26 cellular contexts compared by ENCODE assay signal in the genomic region with DNA sequence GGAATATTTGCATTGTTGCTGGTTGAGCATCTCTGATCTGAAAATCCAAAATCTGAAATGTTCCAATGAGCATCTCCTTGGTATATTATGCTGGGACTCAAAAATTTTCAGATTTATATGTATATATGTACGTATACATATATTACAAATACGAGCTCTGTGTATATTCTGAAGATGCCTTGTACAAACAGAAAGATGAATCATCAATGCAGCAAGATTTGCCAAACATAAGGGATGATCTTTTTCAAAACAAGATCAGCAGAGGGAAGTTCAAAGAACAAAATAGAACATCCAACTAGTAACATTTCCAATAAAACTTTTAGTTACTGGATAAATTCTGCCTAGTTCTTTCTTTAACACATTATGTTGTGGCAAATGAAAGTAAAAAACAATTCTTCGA. TPM values are rescaled to one million over a fixed set of nuclear protein-coding genes. Genes with fewer than 3 reads are reported as not detected.
DNase-seq lines count a peak whose midpoint lies in the region; TF ChIP-seq lines count a peak whose summit lies in the region.
"Had no signal": no experiment of that assay in that cellular context is flagged by ENCODE, and none has a peak within 500 bp of the region (broad histone marks: within the 10 kb centered on the region; RNA-seq: fewer than 3 reads in every experiment).

No MANE protein-coding gene starts in this region.

- CTCF ChIA-PET in PC-9 (lab: Charles Lee): interaction anchor here (0.6 kb wide), 1 partner anchor 24 kb away, joined by 4 read pairs; no protein-coding TSS in a partner anchor

- no TSS peak for BruUV-seq in PC-9 (replicated peaks; lab: Mats Ljungman, UMichigan)

- no peaks in the 10 kb centered on the region for H3K27me3 ChIP-seq in skeletal muscle satellite cell (ENCODE audit: control insufficient read depth, insufficient read depth, low read length)
- H3K27me3 ChIP-seq in PC-9 (ENCODE audit: insufficient read depth, low read depth): no peaks in the 10 kb centered on the region
- H3K27me3 ChIP-seq: ovary, SJSA1 had no signal

- intact Hi-C loops in PC-9 (cut with micrococcal nuclease; ENCODE audit: unreplicated experiment): no loop called here

- POLR2A ChIA-PET in PC-9 (lab: Charles Lee; ENCODE audit: unreplicated experiment): no interaction called here

- no peaks in the 10 kb centered on the region for H3K4me1 ChIP-seq in skeletal muscle satellite cell (ENCODE audit: control insufficient read depth, insufficient read depth, low read length)
- H3K4me1 ChIP-seq in PC-9 (replicated peaks; ENCODE audit: insufficient read depth): no peaks in the 10 kb centered on the region
- H3K4me1 ChIP-seq: HAP-1, SJSA1 had no signal

- no peaks in the 10 kb centered on the region for H4K20me1 ChIP-seq in PC-9 (ENCODE audit: insufficient read depth)

- H3K36me3 ChIP-seq in skeletal muscle satellite cell (ENCODE audit: insufficient read depth, low read length) (no peaks in the 10 kb centered on the region), PC-9 (ENCODE audit: low read depth) (no peaks in the 10 kb centered on the region)
- H3K36me3 ChIP-seq: HAP-1, ovary, SJSA1 had no signal

- DNase-seq in DMS53 (lab: John Stamatoyannopoulos, UW) (peak; percentile 9), DMS53 treated with DMSO at 0.1 percent for 48 hours (lab: John Stamatoyannopoulos, UW; ENCODE audit: unreplicated experiment) (no peak), amniotic epithelial cell (ENCODE audit: low read depth) (peak; percentile 6), fibroblast of peridontal ligament (ENCODE audit: extremely low read depth) (peak; percentile 35), GM13977 (ENCODE audit: low spot score) (no peak), PC-9 (no peak), medulla oblongata (ENCODE audit: extremely low spot score) (no peak)
- DNase-seq: activated CD4-positive, alpha-beta T cell treated with anti-CD3 and anti-CD28 coated beads, Interleukin-2, amount 10 ng/mL, durations not matched to agents 24 days and 14 days; activated effector memory CD4-positive, alpha-beta T cell treated with Interleukin-2 at 50 U/mL for 16 hours; activated naive CD8-positive, alpha-beta T cell treated with anti-CD3 and anti-CD28 coated beads for 36 hours; central memory CD4-positive, alpha-beta T cell; DMS79 treated with DMSO at 0.1 percent for 48 hours; endodermal cell; glutamatergic neuron; NCI-H1048; NCI-H2107; NCI-H748 treated with DMSO at 0.1 percent for 48 hours; nephron progenitor cell; ovary; small intestine; stimulated activated CD4-positive, alpha-beta T cell treated with anti-CD3 and anti-CD28 coated beads, Interleukin-1b, Interleukin-23, amount 100 ng/mL, for 48 hours; stimulated activated naive CD8-positive, alpha-beta T cell treated with anti-CD3 and anti-CD28 coated beads, Interleukin-15, amount 100 ng/mL, for 72 hours had no signal

- H3K9me3 ChIP-seq in skeletal muscle satellite cell (replicated peaks; ENCODE audit: low read length): no peaks in the 10 kb centered on the region
- H3K9me3 ChIP-seq in PC-9 (ENCODE audit: insufficient read depth, low read depth): no peaks in the 10 kb centered on the region
- H3K9me3 ChIP-seq: HAP-1, ovary, SJSA1 had no signal

- H3K4me2 ChIP-seq in skeletal muscle satellite cell (ENCODE audit: low read length) (peak overlapping the region; percentile 11), PC-9 (no peak overlapping the region)

- H3K9ac ChIP-seq in skeletal muscle satellite cell (ENCODE audit: low read depth, low read length): no peak overlapping the region

- no peaks in the 10 kb centered on the region for H3K79me2 ChIP-seq in PC-9 (ENCODE audit: low read depth)

- H3F3A ChIP-seq in PC-9 (ENCODE audit: insufficient read depth, low read depth): no peaks in the 10 kb centered on the region

- TF ChIP-seq CTCF in GM13977 (IDR thresholded peaks at IDR 0.05; ENCODE audit: extremely low read depth, insufficient read depth, missing control alignments) (no peak), PC-9 (conservative IDR thresholded peaks at IDR 0.05) (no peak)

- no peak overlapping the region for H3K4me3 ChIP-seq in skeletal muscle satellite cell (ENCODE audit: low read length)
- H3K4me3 ChIP-seq in PC-9: no peak overlapping the region
- H3K4me3 ChIP-seq: HAP-1, ovary, SJSA1 had no signal

- H2AFZ ChIP-seq in PC-9: no peak overlapping the region

- no peaks in the 10 kb centered on the region for H3K9me2 ChIP-seq in PC-9 (ENCODE audit: insufficient read depth)

- no peak overlapping the region for H3K27ac ChIP-seq in PC-9
- H3K27ac ChIP-seq: 22Rv1, ovary, SJSA1 had no signal

- in situ Hi-C loops in GM13977 (cut with MboI; ENCODE audit: low pct_unique_long_range_greater_than_20kb, low sequenced_read_pairs, unreplicated experiment): no loop called here

RNA-seq across cellular contexts. Expression of a gene that starts 42.5 kb away (rescaled TPM):
- 46.1 and 51.7 TPM in 2 replicates for total RNA-seq in skeletal muscle satellite cell (2012; rRNA removed)
- total RNA-seq in PC-9 (2021): 46.6 and 47.0 TPM in 2 replicates

Comparison
In these comparisons a context has a peak if more than half of its experiments do, and no peak if none do; other contexts are left out.
1. DNase-seq: peak in DMS53 (single experiment), amniotic epithelial cell (single experiment) and fibroblast of peridontal ligament (single experiment); none in DMS53 treated with DMSO at 0.1 percent for 48 hours (single experiment), GM13977 (single experiment), PC-9 (0 of 2) and medulla oblongata (single experiment).